In genomic region chr7:2641406-2642393, GRCh38 we compare ENCODE assay signal across 9 cellular contexts. TPM values are rescaled to one million over a fixed set of nuclear protein-coding genes. Genes with fewer than 3 reads are reported as not detected.
DNase-seq lines count a peak whose midpoint lies in the region; ATAC-seq, FAIRE-seq and TF ChIP-seq lines count a peak whose summit lies in the region.
"Had no signal": no experiment of that assay in that cellular context is flagged by ENCODE, and none has a peak within 500 bp of the region (broad histone marks: within the 10 kb centered on the region; RNA-seq: fewer than 3 reads in every experiment).

No MANE protein-coding gene starts in this region.

- WGBS in mesendoderm (ENCODE audit: extremely low coverage, insufficient coverage, low lambda C conversion rate): no CpG with 5 or more reads among the region's 39 CpGs

- H3K27ac ChIP-seq in AG04450 (ENCODE audit: low read depth, low read length): peak overlapping the region; percentile 97
- H3K27ac ChIP-seq in mesendoderm (ENCODE audit: low read depth, low read length): peak overlapping the region; percentile 97

- peak overlapping the region; percentile 68 for H3K9ac ChIP-seq in mesendoderm (ENCODE audit: low read length)

- H3K18ac ChIP-seq in mesendoderm (ENCODE audit: low read length): peak overlapping the region; percentile 95

- H3K27me3 Mint-ChIP-seq in type B pancreatic cell: no peaks in the 10 kb centered on the region
- H3K27me3 Mint-ChIP-seq: activated naive CD4-positive, alpha-beta T cell treated with anti-CD3 and anti-CD28 coated beads, Interleukin-2, amount 50 U/mL, for 24 hours had no signal

- H3K36me3 ChIP-seq in mesendoderm (ENCODE audit: control insufficient read depth, insufficient read depth, low read length): no peaks in the 10 kb centered on the region

- peaks cover 13% of the 10 kb centered on the region for H3K4me1 Mint-ChIP-seq in type B pancreatic cell (ENCODE audit: unreplicated experiment)

- H4K5ac ChIP-seq in mesendoderm (ENCODE audit: low read length): no peak overlapping the region

- peaks cover 65% of the 10 kb centered on the region for H3K79me2 ChIP-seq in mesendoderm (ENCODE audit: control insufficient read depth, insufficient read depth, low read length)

- H3K4me3 ChIP-seq in AG04450 (ENCODE audit: low read depth, low read length) (peak overlapping the region; percentile 7; the same call in 1 of the 2 replicates), epithelial cell of esophagus (ENCODE audit: low read length) (no peak overlapping the region), mesendoderm (ENCODE audit: low read length) (no peak overlapping the region)

- H3K36me3 Mint-ChIP-seq in type B pancreatic cell: no peaks in the 10 kb centered on the region
- H3K36me3 Mint-ChIP-seq: activated naive CD4-positive, alpha-beta T cell treated with anti-CD3 and anti-CD28 coated beads, Interleukin-2, amount 50 U/mL, for 24 hours had no signal

- CTCF ChIA-PET in AG04450 (lab: Charles Lee): interaction anchor here (0.7 kb wide), 1 partner anchor 17 kb away, joined by 3 read pairs; no protein-coding TSS in a partner anchor

- peak overlapping the region; percentile 6 for H2AK5ac ChIP-seq in mesendoderm (ENCODE audit: low read length)

- FAIRE-seq in D721Med (lab: Jason Lieb, UNC): no peak

- no peak overlapping the region for H3K4me2 ChIP-seq in mesendoderm (ENCODE audit: low read length)

- H3K79me1 ChIP-seq in mesendoderm (ENCODE audit: low read length): peaks cover 29% of the 10 kb centered on the region

- H3K27ac Mint-ChIP-seq in type B pancreatic cell: peak overlapping the region; percentile 26
- H3K27ac Mint-ChIP-seq: activated naive CD4-positive, alpha-beta T cell treated with anti-CD3 and anti-CD28 coated beads, Interleukin-2, amount 50 U/mL, for 24 hours had no signal

- no peak overlapping the region for H3K4me3 Mint-ChIP-seq in type B pancreatic cell
- H3K4me3 Mint-ChIP-seq: activated naive CD4-positive, alpha-beta T cell treated with anti-CD3 and anti-CD28 coated beads, Interleukin-2, amount 50 U/mL, for 24 hours had no signal

- peak; percentile 90 for DNase-seq in AG04450 (ENCODE audit: low read depth, low spot score)
- DNase-seq in RPMI8226: peak; percentile 81
- peak; percentile 55 for DNase-seq in epithelial cell of esophagus (ENCODE audit: low read depth)
- peak; percentile 98 for DNase-seq in mesendoderm
- no peak for DNase-seq in type B pancreatic cell (ENCODE audit: extremely low spot score, unreplicated experiment)
- DNase-seq in COLO829 (ENCODE audit: low spot score): no peak
- DNase-seq in D721Med (ENCODE audit: insufficient read length, low spot score): no peak

- H3K27me3 ChIP-seq in AG04450 (ENCODE audit: control insufficient read depth, insufficient read depth, low read length) (no peaks in the 10 kb centered on the region), mesendoderm (ENCODE audit: insufficient read depth, low read length, poor library complexity) (no peaks in the 10 kb centered on the region)

- H3K56ac ChIP-seq in mesendoderm (ENCODE audit: low read length): peak overlapping the region; percentile 89

- no peaks in the 10 kb centered on the region for H3K9me3 Mint-ChIP-seq in type B pancreatic cell
- H3K9me3 Mint-ChIP-seq: activated naive CD4-positive, alpha-beta T cell treated with anti-CD3 and anti-CD28 coated beads, Interleukin-2, amount 50 U/mL, for 24 hours had no signal

- peak overlapping the region; percentile 88 for H2BK5ac ChIP-seq in mesendoderm (ENCODE audit: low read length)

- H3K4ac ChIP-seq in mesendoderm (ENCODE audit: low read depth, low read length): peak overlapping the region; percentile 62

- H3K9me3 ChIP-seq in AG04450 (ENCODE audit: control insufficient read depth, insufficient read depth, low read length): no peaks in the 10 kb centered on the region; the same call in 1 of the 2 replicates

- ATAC-seq in GM21786 (IDR thresholded peaks at IDR 0.05; ENCODE audit: unreplicated experiment): peak; percentile 36

- H4K8ac ChIP-seq in mesendoderm (ENCODE audit: low read depth, low read length): no peak overlapping the region

- TF ChIP-seq CTCF in AG04450 (IDR thresholded peaks at IDR 0.05; ENCODE audit: low read depth, low read length) (no peak), epithelial cell of esophagus (IDR thresholded peaks at IDR 0.05; ENCODE audit: insufficient read depth, low read depth, low read length, missing control alignments) (no peak), type B pancreatic cell (conservative IDR thresholded peaks at IDR 0.05) (no peak), D721Med (IDR thresholded peaks at IDR 0.05; ENCODE audit: insufficient read depth, missing control alignments) (no peak)

- H3K23ac ChIP-seq in mesendoderm (ENCODE audit: low read length): no peak overlapping the region

- peaks cover 18% of the 10 kb centered on the region for H3K4me1 ChIP-seq in mesendoderm (ENCODE audit: control insufficient read depth, low read depth, low read length)

- no peak overlapping the region for H2BK15ac ChIP-seq in mesendoderm (replicated peaks; ENCODE audit: low read depth)

- POLR2A ChIA-PET in AG04450 (lab: Yijun Ruan, JAX): interaction anchor here (1.0 to 1.6 kb wide), 2 partner anchors 10 to 17 kb away, joined by 3 to 6 read pairs; partner anchors contain the start of gene TTYH3

- H2BK120ac ChIP-seq in mesendoderm (ENCODE audit: low read depth, low read length): peak overlapping the region; percentile 69

RNA-seq across cellular contexts. Expression of gene TTYH3, which starts 9.9 kb away (rescaled TPM):
- 30.8 and 50.7 TPM in 2 replicates for polyA plus RNA-seq in AG04450 (2011; rRNA removed)
- 23.1 and 24.5 TPM in 2 replicates for polyA minus RNA-seq in AG04450 (2011; rRNA and poly(A)+ RNA removed)
- 98.9 TPM for polyA plus RNA-seq in mesendoderm (2013, experiment 1 of 2)
- polyA plus RNA-seq in mesendoderm (2013, experiment 2 of 2): 97.0 TPM
- 124 and 166 TPM in 2 replicates for total RNA-seq in type B pancreatic cell (ENCODE audit: low replicate concordance)

RNA-seq across cellular contexts. Expression of gene AMZ1, which starts 46.3 kb away (rescaled TPM):
- 0.43 and 0.67 TPM in 2 replicates for polyA plus RNA-seq in AG04450 (2011; rRNA removed)
- polyA minus RNA-seq in AG04450 (2011; rRNA and poly(A)+ RNA removed): 0.78 and 1.1 TPM in 2 replicates
- 0.28 TPM for polyA plus RNA-seq in mesendoderm (2013, experiment 1 of 2)
- polyA plus RNA-seq in mesendoderm (2013, experiment 2 of 2): 0.34 TPM
- 1.2 and 5.6 TPM in 2 replicates for total RNA-seq in type B pancreatic cell (ENCODE audit: low replicate concordance)

Comparison
In these comparisons a context has a peak if more than half of its experiments do, and no peak if none do; other contexts are left out.
1. DNase-seq: peak in AG04450 (single experiment), RPMI8226 (single experiment), epithelial cell of esophagus (single experiment) and mesendoderm (single experiment); none in type B pancreatic cell (single experiment), COLO829 (single experiment) and D721Med (single experiment).